Comparison of ENCODE assay signal across 13 cellular contexts in the genomic region with DNA sequence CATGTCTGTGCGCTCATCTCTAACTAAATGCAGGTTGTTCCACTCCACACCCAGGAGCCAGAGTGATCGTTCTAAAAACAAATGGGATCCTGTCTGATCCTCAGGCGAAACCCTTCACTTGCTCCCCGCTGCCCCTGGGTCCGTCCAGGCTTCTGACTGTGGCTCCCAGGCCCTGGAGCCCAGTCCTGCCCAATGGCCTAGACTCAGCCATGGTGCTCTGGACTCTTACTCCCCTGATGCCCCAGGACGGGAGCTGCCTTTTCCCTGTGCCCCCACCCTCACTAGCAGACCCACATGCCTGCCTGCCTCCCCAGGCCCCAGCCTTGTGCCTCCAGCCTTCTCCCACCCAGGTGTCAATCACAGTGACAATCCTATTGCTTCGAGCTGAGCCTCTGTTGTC.
DNase-seq lines count a peak whose midpoint lies in the region; ATAC-seq and TF ChIP-seq lines count a peak whose summit lies in the region.
"Had no signal": no experiment of that assay in that cellular context is flagged by ENCODE, and none has a peak within 500 bp of the region (broad histone marks: within the 10 kb centered on the region; RNA-seq: fewer than 3 reads in every experiment).

No MANE protein-coding gene starts in this region.

- H3K27me3 Mint-ChIP-seq in Caco-2 (ENCODE audit: insufficient read depth, unreplicated experiment) (no peaks in the 10 kb centered on the region), mesothelial cell of epicardium (ENCODE audit: low read depth) (no peaks in the 10 kb centered on the region)
- H3K27me3 Mint-ChIP-seq in activated CD8-positive, alpha-beta memory T cell treated with anti-CD3 and anti-CD28 coated beads, Interleukin-2, amount 10 ng/mL, durations not matched to agents 7 days and 5 days: peaks cover 31% of the 10 kb centered on the region

- peak overlapping the region; percentile 80 for H3K18ac ChIP-seq in trophoblast cell (ENCODE audit: low read length)

- H3K79me2 ChIP-seq in trophoblast cell (ENCODE audit: control insufficient read depth, insufficient read depth, low read length, poor library complexity): peaks cover 2% of the 10 kb centered on the region

- H3K27me3 ChIP-seq in Caco-2 (replicated peaks; ENCODE audit: control insufficient read depth, insufficient read depth, low read length) (no peaks in the 10 kb centered on the region), trophoblast cell (ENCODE audit: insufficient read depth, low read length) (no peaks in the 10 kb centered on the region), transverse colon (peaks cover 57% of the 10 kb centered on the region)

- H3K4me1 ChIP-seq in Caco-2: peaks cover 58% of the 10 kb centered on the region
- peaks cover 20 to 22% of the 10 kb centered on the region in 2 experiments for H3K4me1 ChIP-seq in trophoblast cell (ENCODE audit: control insufficient read depth in 1 of 2, insufficient read depth in 2 of 2, low read length in 2 of 2)
- no peaks in the 10 kb centered on the region for H3K4me1 ChIP-seq in transverse colon

- H3K14ac ChIP-seq in trophoblast cell (ENCODE audit: low read length): peak overlapping the region; percentile 32

- no peak overlapping the region for H3K9ac ChIP-seq in trophoblast cell (ENCODE audit: low read length)

- TF ChIP-seq EP300 in transverse colon (IDR thresholded peaks at IDR 0.05; ENCODE audit: low read depth): no peak

- no peak overlapping the region for H3K23ac ChIP-seq in trophoblast cell (ENCODE audit: low read length)

- intact Hi-C loops in Caco-2 (cut with micrococcal nuclease; ENCODE audit: unreplicated experiment) (no loop called here), transverse colon (cut with DNase I; ENCODE audit: low total_unique reads) (no loop called here)

- H4K12ac ChIP-seq in trophoblast cell (ENCODE audit: low read depth, low read length): no peak overlapping the region

- BruUV-seq in Caco-2 (replicated peaks; lab: Mats Ljungman, UMichigan): no TSS peak

- TF ChIP-seq CTCF in Caco-2 (IDR thresholded peaks at IDR 0.05; ENCODE audit: insufficient read depth in 1 of 2, low read depth in 1 of 2, low read length in 1 of 2, severe bottlenecking in 1 of 2, unreplicated experiment in 1 of 2): no peak
- no peak for TF ChIP-seq CTCF in mesothelial cell of epicardium (IDR thresholded peaks at IDR 0.05; ENCODE audit: unreplicated experiment)
- no peak for TF ChIP-seq CTCF in transverse colon (IDR thresholded peaks at IDR 0.05)

- peak overlapping the region; percentile 26 for H2BK120ac ChIP-seq in trophoblast cell (ENCODE audit: insufficient read depth, low read length, poor library complexity)

- peaks cover 19% of the 10 kb centered on the region for H3K79me1 ChIP-seq in trophoblast cell (ENCODE audit: low read length)

- H4K91ac ChIP-seq in trophoblast cell (ENCODE audit: low read depth, low read length): peak overlapping the region; percentile 58

- peaks cover 5% of the 10 kb centered on the region for H3K36me3 Mint-ChIP-seq in Caco-2 (ENCODE audit: insufficient read depth, unreplicated experiment)
- H3K36me3 Mint-ChIP-seq in mesothelial cell of epicardium: no peaks in the 10 kb centered on the region
- no peaks in the 10 kb centered on the region for H3K36me3 Mint-ChIP-seq in activated CD8-positive, alpha-beta memory T cell treated with anti-CD3 and anti-CD28 coated beads, Interleukin-2, amount 10 ng/mL, durations not matched to agents 7 days and 5 days
- H3K36me3 Mint-ChIP-seq: CD8-positive, alpha-beta memory T cell; IgD-negative memory B cell had no signal

- no CpG with 5 or more reads among the region's 7 CpGs for WGBS in trophoblast cell (ENCODE audit: extremely low coverage, insufficient coverage, insufficient read length)
- 89% methylated on average over 7 of the region's 7 CpGs; no CpG with 5 or more reads in 1 of the 2 donors for WGBS in transverse colon (ENCODE audit: low coverage in 1 of 2), 2 donors

- H3K4me3 ChIP-seq in Caco-2 (ENCODE audit: low read depth, low read length) (no peak overlapping the region), trophoblast cell (ENCODE audit: low read depth, low read length) (no peak overlapping the region), transverse colon (no peak overlapping the region)

- H3K9me3 ChIP-seq in Caco-2 (0 out of 2 replicates have a peak, but pooled peaks cover 2% of the 10 kb centered on the region), trophoblast cell (ENCODE audit: insufficient read depth, low read depth, low read length) (no peaks in the 10 kb centered on the region), transverse colon (no peaks in the 10 kb centered on the region)

- H2AK5ac ChIP-seq in trophoblast cell (ENCODE audit: low read length): peak overlapping the region; percentile 93

- peak overlapping the region; percentile 73 for H2BK12ac ChIP-seq in trophoblast cell (ENCODE audit: low read length)

- no peak for TF ChIP-seq POLR2A in transverse colon (IDR thresholded peaks at IDR 0.05)

- no peaks in the 10 kb centered on the region for H3K36me3 ChIP-seq in Caco-2 (ENCODE audit: control insufficient read depth, insufficient read depth, low read length)
- no peaks in the 10 kb centered on the region for H3K36me3 ChIP-seq in trophoblast cell (ENCODE audit: control insufficient read depth in 1 of 2, insufficient read depth in 2 of 2, low read length in 2 of 2)
- H3K36me3 ChIP-seq in transverse colon: no peaks in the 10 kb centered on the region

- H3K4me1 Mint-ChIP-seq in Caco-2 (ENCODE audit: low read depth, unreplicated experiment) (peaks cover 67% of the 10 kb centered on the region), mesothelial cell of epicardium (peaks cover 45% of the 10 kb centered on the region)
- no peaks in the 10 kb centered on the region for H3K4me1 Mint-ChIP-seq in activated CD8-positive, alpha-beta memory T cell treated with anti-CD3 and anti-CD28 coated beads, Interleukin-2, amount 10 ng/mL, durations not matched to agents 7 days and 5 days
- H3K4me1 Mint-ChIP-seq: CD8-positive, alpha-beta memory T cell had no signal

- in situ Hi-C loops in transverse colon (cut with MboI; ENCODE audit: low pct_ligation_motif_present in 1 of 4, low pct_unique_long_range_greater_than_20kb in 1 of 4, low sequenced_read_pairs in 3 of 4): no loop called here

- H3K27ac ChIP-seq in trophoblast cell (ENCODE audit: low read depth, low read length) (no peak overlapping the region), transverse colon (no peak overlapping the region)

- no peak overlapping the region for H2AFZ ChIP-seq in trophoblast cell (ENCODE audit: insufficient read depth, low read length, poor library complexity)

- H3K4ac ChIP-seq in trophoblast cell (ENCODE audit: low read depth, low read length): no peak overlapping the region

- no peak overlapping the region for H3K4me2 ChIP-seq in trophoblast cell (ENCODE audit: low read length)

- DNase-seq in Caco-2: no peak
- no peak for DNase-seq in mesothelial cell of epicardium (ENCODE audit: low spot score in 2 of 2, unreplicated experiment in 2 of 2)
- no peak for DNase-seq in trophoblast cell
- no peak for DNase-seq in activated CD8-positive, alpha-beta memory T cell treated with anti-CD3 and anti-CD28 coated beads, Interleukin-2, amount 10 ng/mL, durations not matched to agents 7 days and 5 days
- no peak for DNase-seq in transverse colon
- DNase-seq in NCI-H1092 treated with DMSO at 0.1 percent for 48 hours (lab: John Stamatoyannopoulos, UW): no peak
- DNase-seq: CD8-positive, alpha-beta memory T cell; DMS53; GF-D8 had no signal

- H3K4me3 Mint-ChIP-seq in Caco-2 (ENCODE audit: unreplicated experiment) (peak overlapping the region; percentile 5), mesothelial cell of epicardium (no peak overlapping the region)
- H3K4me3 Mint-ChIP-seq in activated CD8-positive, alpha-beta memory T cell treated with anti-CD3 and anti-CD28 coated beads, Interleukin-2, amount 10 ng/mL, durations not matched to agents 7 days and 5 days: no peak overlapping the region
- H3K4me3 Mint-ChIP-seq: B cell; CD8-positive, alpha-beta memory T cell; IgD-negative memory B cell had no signal

- no peaks in the 10 kb centered on the region for H3K9me3 Mint-ChIP-seq in Caco-2 (ENCODE audit: unreplicated experiment)
- no peaks in the 10 kb centered on the region for H3K9me3 Mint-ChIP-seq in mesothelial cell of epicardium
- H3K9me3 Mint-ChIP-seq in activated CD8-positive, alpha-beta memory T cell treated with anti-CD3 and anti-CD28 coated beads, Interleukin-2, amount 10 ng/mL, durations not matched to agents 7 days and 5 days (ENCODE audit: low read depth): no peaks in the 10 kb centered on the region

- POLR2A ChIA-PET in Caco-2 (lab: Charles Lee): interaction anchor here (0.6 kb wide), 1 partner anchor 413 kb away, joined by 3 read pairs; no protein-coding TSS in a partner anchor

- no peak overlapping the region for H4K8ac ChIP-seq in trophoblast cell (ENCODE audit: low read depth, low read length)

- CTCF ChIA-PET in Caco-2 (lab: Charles Lee): no interaction called here
- CTCF ChIA-PET in activated CD8-positive, alpha-beta memory T cell treated with anti-CD3 and anti-CD28 coated beads, Interleukin-2, amount 10 ng/mL, durations not matched to agents 7 days and 5 days (lab: Charles Lee): no interaction called here

- ATAC-seq in activated CD8-positive, alpha-beta memory T cell treated with anti-CD3 and anti-CD28 coated beads, Interleukin-2, amount 10 ng/mL, durations not matched to agents 7 days and 5 days: no peak
- no peak for ATAC-seq in GM18861 (IDR thresholded peaks at IDR 0.05; ENCODE audit: unreplicated experiment)
- ATAC-seq: HCT116 had no signal

- H3K27ac Mint-ChIP-seq in Caco-2 (ENCODE audit: unreplicated experiment) (peak overlapping the region; percentile 37), mesothelial cell of epicardium (peak overlapping the region; percentile 28)
- H3K27ac Mint-ChIP-seq in activated CD8-positive, alpha-beta memory T cell treated with anti-CD3 and anti-CD28 coated beads, Interleukin-2, amount 10 ng/mL, durations not matched to agents 7 days and 5 days: no peak overlapping the region
- H3K27ac Mint-ChIP-seq: B cell; CD8-positive, alpha-beta memory T cell had no signal

- H2BK5ac ChIP-seq in trophoblast cell (ENCODE audit: low read depth, low read length, poor library complexity): no peak overlapping the region
